In genomic region chr3:37291275-37291700, GRCh38 we compare ENCODE assay signal across 13 cellular contexts. TPM values are rescaled to one million over a fixed set of nuclear protein-coding genes. Genes with fewer than 3 reads are reported as not detected.
DNase-seq lines count a peak whose midpoint lies in the region; ATAC-seq, FAIRE-seq and TF ChIP-seq lines count a peak whose summit lies in the region.
"Had no signal": no experiment of that assay in that cellular context is flagged by ENCODE, and none has a peak within 500 bp of the region (broad histone marks: within the 10 kb centered on the region; RNA-seq: fewer than 3 reads in every experiment).

No MANE protein-coding gene starts in this region.

- no peak overlapping the region for H3K4me3 ChIP-seq in bronchial epithelial cell (ENCODE audit: low read depth, low read length)
- no peak overlapping the region for H3K4me3 ChIP-seq in effector memory CD4-positive, alpha-beta T cell (ENCODE audit: insufficient read depth, low read depth, low read length, poor library complexity, severe bottlenecking)

- H3K27ac ChIP-seq in effector memory CD4-positive, alpha-beta T cell (ENCODE audit: insufficient read depth, low read length, poor library complexity, severe bottlenecking) = no peak overlapping the region

- ATAC-seq in left lobe of liver = peak; percentile 81
- ATAC-seq: naive thymus-derived CD4-positive, alpha-beta T cell had no signal

- no peaks in the 10 kb centered on the region for H3K27me3 ChIP-seq in bronchial epithelial cell (ENCODE audit: control insufficient read depth, insufficient read depth, low read length)
- no peaks in the 10 kb centered on the region for H3K27me3 ChIP-seq in effector memory CD4-positive, alpha-beta T cell (replicated peaks; ENCODE audit: control insufficient read depth, insufficient read depth, low read length, poor library complexity, severe bottlenecking)

- H3K9me3 ChIP-seq in effector memory CD4-positive, alpha-beta T cell (ENCODE audit: control insufficient read depth, low read length) = no peaks in the 10 kb centered on the region

- no peaks in the 10 kb centered on the region for H3K4me1 ChIP-seq in effector memory CD4-positive, alpha-beta T cell (ENCODE audit: control insufficient read depth, insufficient read depth, low read length, poor library complexity, severe bottlenecking)

- no peak for TF ChIP-seq CTCF in bronchial epithelial cell (IDR thresholded peaks at IDR 0.05; ENCODE audit: insufficient read depth, low read length, severe bottlenecking)

- peaks cover 6% of the 10 kb centered on the region for H3K36me3 ChIP-seq in bronchial epithelial cell (ENCODE audit: control insufficient read depth, insufficient read depth, low read length)
- peaks cover 34% of the 10 kb centered on the region for H3K36me3 ChIP-seq in effector memory CD4-positive, alpha-beta T cell (ENCODE audit: control insufficient read depth, insufficient read depth, low read length)

- FAIRE-seq in bronchial epithelial cell (lab: Jason Lieb, UNC) = no peak
- FAIRE-seq: GM12891 had no signal

- DNase-seq in AG08395 (ENCODE audit: low spot score) (peak; percentile 59), LHCN-M2 (ENCODE audit: low read depth) (peak; percentile 96), bronchial epithelial cell (ENCODE audit: low read depth) (peak; percentile 81), left lobe of liver (ENCODE audit: low spot score) (no peak), NCI-H1417 treated with DMSO at 0.1 percent for 48 hours (lab: John Stamatoyannopoulos, UW) (no peak), hypothalamus (lab: John Stamatoyannopoulos, UW) (no peak), NCI-H1417 (lab: John Stamatoyannopoulos, UW) (no peak)
- no peak for DNase-seq in effector memory CD4-positive, alpha-beta T cell
- DNase-seq: CD4-positive, CD25-positive, alpha-beta regulatory T cell; naive thymus-derived CD4-positive, alpha-beta T cell; NCI-H526 treated with DMSO at 0.1 percent for 48 hours; stimulated activated CD4-positive, alpha-beta T cell treated with anti-CD3 and anti-CD28 coated beads, Interleukin-12 subunit alpha, Interleukin-12 subunit beta, amount 100 ng/mL, for 4 hours had no signal

RNA-seq across cellular contexts. Expression of gene GOLGA4, which starts 48.2 kb away (rescaled TPM):
- total RNA-seq in LHCN-M2 (2014; rRNA removed) = 45.5 and 69.5 TPM in 2 replicates
- polyA plus RNA-seq in LHCN-M2 (2012) = 15.8 TPM
- 73.5 and 88.5 TPM in 2 replicates for total RNA-seq in bronchial epithelial cell
- total RNA-seq in left lobe of liver = 58.8 TPM

Comparison
In these comparisons a context has a peak if more than half of its experiments do, and no peak if none do; other contexts are left out.
1. DNase-seq: peak in AG08395 (single experiment), LHCN-M2 (single experiment) and bronchial epithelial cell (single experiment); none in left lobe of liver (single experiment), NCI-H1417 treated with DMSO at 0.1 percent for 48 hours (single experiment), hypothalamus (0 of 51), effector memory CD4-positive, alpha-beta T cell (0 of 3) and NCI-H1417 (0 of 3).